29 cellular contexts compared by ENCODE assay signal in the genomic region with DNA sequence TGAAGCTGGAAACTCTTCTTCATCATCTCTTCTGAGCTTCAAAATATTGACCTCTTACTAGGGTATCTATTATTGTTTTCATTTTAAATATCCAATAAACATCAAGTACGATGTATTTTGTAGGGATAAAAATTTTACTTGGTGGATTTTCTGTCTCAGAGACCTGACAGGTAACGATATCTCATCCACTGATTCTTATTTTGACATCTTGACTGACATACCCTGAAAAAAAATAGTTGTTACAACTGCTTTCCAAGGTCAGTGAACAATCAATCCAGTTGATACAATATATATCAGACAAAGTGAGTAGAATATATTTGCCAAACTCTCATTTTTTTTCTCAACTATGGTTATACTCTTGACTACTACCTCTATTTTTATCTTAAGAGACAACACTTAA.
"Had no signal": no experiment of that assay in that cellular context is flagged by ENCODE, and none has a peak within 500 bp of the region (broad histone marks: within the 10 kb centered on the region; RNA-seq: fewer than 3 reads in every experiment).

No MANE protein-coding gene starts in this region.

- FAIRE-seq: urothelium cell line had no signal

- DNase-seq: stimulated activated CD4-positive, alpha-beta T cell treated with anti-CD3 and anti-CD28 coated beads, Interleukin-2, amount 100 ng/mL, for 48 hours; stimulated activated CD4-positive, alpha-beta T cell treated with anti-CD3 and anti-CD28 coated beads, Interleukin-4, amount 100 ng/mL, for 1 hour; stimulated activated CD4-positive, alpha-beta T cell treated with anti-CD3 and anti-CD28 coated beads, Interleukin-4, amount 100 ng/mL, for 24 hours; stimulated activated CD4-positive, alpha-beta T cell treated with anti-CD3 and anti-CD28 coated beads, Interleukin-4, amount 100 ng/mL, for 4 hours; stimulated activated CD8-positive, alpha-beta memory T cell treated with anti-CD3 and anti-CD28 coated beads, Interleukin-4, amount 100 ng/mL, for 48 hours; stimulated activated naive B cell treated with anti-CD40 and anti-IgM and Interleukin-4, amounts not matched to agents 10 μg/mL and 1 μg/mL and 100 μg/mL, for 72 hours; stimulated activated naive CD4-positive, alpha-beta T cell; stimulated activated naive CD4-positive, alpha-beta T cell treated with Interleukin-2 at 50 U/mL for 16 hours; stimulated activated naive CD8-positive, alpha-beta T cell treated with anti-CD3 and anti-CD28 coated beads, Interleukin-15, amount 100 ng/mL, for 72 hours; stimulated activated naive CD8-positive, alpha-beta T cell treated with anti-CD3 and anti-CD28 coated beads, Interleukin-15, Interleukin-2, amounts not matched to agents 100 U/mL and 50 U/mL, for 24 hours; stomach; substantia nigra; testis; thyroid gland; tibial artery; transverse colon; trophoblast cell; upper lobe of left lung; upper lobe of right lung; uterus had no signal

- H3K4me3 Mint-ChIP-seq: stimulated activated effector memory CD8-positive, alpha-beta T cell treated with anti-CD3 and anti-CD28 coated beads, Interleukin-12 subunit alpha, Interleukin-12 subunit beta, amount 100 ng/mL, for 72 hours; stimulated activated memory B cell treated with anti-CD40 and anti-IgM and Interleukin-4, amounts not matched to agents 10 μg/mL and 1 μg/mL and 100 μg/mL, for 72 hours; stimulated activated naive B cell treated with anti-CD40 and anti-IgM and Interleukin-4, amounts not matched to agents 10 μg/mL and 1 μg/mL and 100 μg/mL, for 72 hours; stimulated activated naive CD8-positive, alpha-beta T cell treated with anti-CD3 and anti-CD28 coated beads, Interleukin-15, amount 100 ng/mL, for 72 hours; stimulated activated naive CD8-positive, alpha-beta T cell treated with anti-CD3 and anti-CD28 coated beads, Interleukin-15, Interleukin-2, amounts not matched to agents 100 ng/mL and 50 ng/mL, for 24 hours; type B pancreatic cell had no signal

- H3K4me3 ChIP-seq: stomach, suprapubic skin, testis, thoracic aorta, thyroid gland, tibial artery, tibial nerve, transverse colon, upper lobe of left lung, upper lobe of right lung, uterus, vagina had no signal

- H3K4me1 Mint-ChIP-seq: stimulated activated effector memory CD8-positive, alpha-beta T cell treated with anti-CD3 and anti-CD28 coated beads, Interleukin-12 subunit alpha, Interleukin-12 subunit beta, amount 100 ng/mL, for 72 hours; stimulated activated memory B cell treated with anti-CD40 and anti-IgM and Interleukin-4, amounts not matched to agents 10 μg/mL and 1 μg/mL and 100 μg/mL, for 72 hours; stimulated activated naive B cell treated with anti-CD40 and anti-IgM and Interleukin-4, amounts not matched to agents 10 μg/mL and 1 μg/mL and 100 μg/mL, for 72 hours; stimulated activated naive CD8-positive, alpha-beta T cell treated with anti-CD3 and anti-CD28 coated beads, Interleukin-15, amount 100 ng/mL, for 72 hours had no signal

- H3K27me3 Mint-ChIP-seq: stimulated activated memory B cell treated with anti-CD40 and anti-IgM and Interleukin-4, amounts not matched to agents 10 μg/mL and 1 μg/mL and 100 μg/mL, for 72 hours; stimulated activated naive B cell treated with anti-CD40 and anti-IgM and Interleukin-4, amounts not matched to agents 10 μg/mL and 1 μg/mL and 100 μg/mL, for 72 hours; stimulated activated naive CD8-positive, alpha-beta T cell treated with anti-CD3 and anti-CD28 coated beads, Interleukin-15, amount 100 ng/mL, for 72 hours; stimulated activated naive CD8-positive, alpha-beta T cell treated with anti-CD3 and anti-CD28 coated beads, Interleukin-15, Interleukin-2, amounts not matched to agents 100 ng/mL and 50 ng/mL, for 24 hours; type B pancreatic cell had no signal

- H3K27me3 ChIP-seq: stomach, suprapubic skin, testis, thyroid gland, tibial artery, tibial nerve, transverse colon, upper lobe of left lung, upper lobe of right lung, uterus, vagina had no signal

- H3K27ac ChIP-seq: stomach, suprapubic skin, testis, thoracic aorta, thyroid gland, tibial artery, tibial nerve, transverse colon, upper lobe of left lung, upper lobe of right lung, uterus, vagina had no signal

- H3K36me3 ChIP-seq: stomach, suprapubic skin, thoracic aorta, thyroid gland, tibial artery, tibial nerve, transverse colon, upper lobe of left lung, upper lobe of right lung, uterus, vagina had no signal

- H3K27ac Mint-ChIP-seq: stimulated activated effector memory CD8-positive, alpha-beta T cell treated with anti-CD3 and anti-CD28 coated beads, Interleukin-12 subunit alpha, Interleukin-12 subunit beta, amount 100 ng/mL, for 72 hours; stimulated activated memory B cell treated with anti-CD40 and anti-IgM and Interleukin-4, amounts not matched to agents 10 μg/mL and 1 μg/mL and 100 μg/mL, for 72 hours; stimulated activated naive B cell treated with anti-CD40 and anti-IgM and Interleukin-4, amounts not matched to agents 10 μg/mL and 1 μg/mL and 100 μg/mL, for 72 hours; stimulated activated naive CD8-positive, alpha-beta T cell treated with anti-CD3 and anti-CD28 coated beads, Interleukin-15, amount 100 ng/mL, for 72 hours; stimulated activated naive CD8-positive, alpha-beta T cell treated with anti-CD3 and anti-CD28 coated beads, Interleukin-15, Interleukin-2, amounts not matched to agents 100 ng/mL and 50 ng/mL, for 24 hours; type B pancreatic cell had no signal

- H3K9me3 Mint-ChIP-seq: type B pancreatic cell had no signal

- H3K4me1 ChIP-seq: stomach, suprapubic skin, testis, thyroid gland, tibial artery, tibial nerve, transverse colon, upper lobe of left lung, upper lobe of right lung, uterus, vagina had no signal

- H3K36me3 Mint-ChIP-seq: stimulated activated effector memory CD8-positive, alpha-beta T cell treated with anti-CD3 and anti-CD28 coated beads, Interleukin-12 subunit alpha, Interleukin-12 subunit beta, amount 100 ng/mL, for 72 hours; stimulated activated memory B cell treated with anti-CD40 and anti-IgM and Interleukin-4, amounts not matched to agents 10 μg/mL and 1 μg/mL and 100 μg/mL, for 72 hours; stimulated activated naive B cell treated with anti-CD40 and anti-IgM and Interleukin-4, amounts not matched to agents 10 μg/mL and 1 μg/mL and 100 μg/mL, for 72 hours; type B pancreatic cell had no signal

- H3K9me3 ChIP-seq: stomach, suprapubic skin, testis, thoracic aorta, thyroid gland, tibial artery, tibial nerve, transverse colon, upper lobe of left lung, upper lobe of right lung, uterus, vagina had no signal
